10 cellular contexts compared by ENCODE assay signal in the genomic region with DNA sequence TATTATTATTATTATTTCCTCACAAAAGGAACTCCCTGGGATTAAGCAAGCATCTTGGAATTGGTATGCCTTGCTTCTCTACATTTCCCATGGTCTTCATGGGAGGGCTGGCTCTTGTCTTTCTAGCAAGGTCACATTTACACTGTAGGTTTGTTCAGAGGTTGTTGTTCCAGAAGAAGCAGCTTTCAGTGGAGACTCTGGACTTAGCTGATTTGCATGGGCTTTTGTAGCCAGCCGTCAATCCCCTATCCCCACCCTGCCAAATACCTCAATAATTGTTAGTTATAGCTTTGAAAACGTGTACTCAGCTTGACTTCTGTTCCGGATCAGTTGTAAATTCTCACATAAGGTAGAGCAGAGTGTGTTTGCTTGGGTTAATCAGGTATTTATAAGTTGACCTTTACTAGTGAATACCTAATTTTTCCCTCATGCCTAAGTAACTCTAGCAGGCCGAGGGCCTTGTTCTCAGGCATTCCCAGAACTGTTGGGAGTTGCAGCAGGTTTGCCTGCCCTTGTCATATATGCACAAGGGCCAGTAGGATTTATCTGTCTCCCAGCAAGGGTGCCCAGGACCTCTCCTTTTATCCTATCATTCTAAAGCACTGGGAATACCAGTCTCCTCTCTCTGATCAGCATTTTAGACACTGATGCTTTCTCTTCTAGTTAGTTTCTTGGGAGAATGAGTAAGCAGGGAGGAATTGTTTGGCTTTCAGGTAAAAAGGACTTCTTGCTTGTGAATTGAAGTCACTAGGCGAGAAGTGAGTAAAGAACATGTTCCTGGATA. TPM values are rescaled to one million over a fixed set of nuclear protein-coding genes. Genes with fewer than 3 reads are reported as not detected.
DNase-seq lines count a peak whose midpoint lies in the region; ATAC-seq, FAIRE-seq and TF ChIP-seq lines count a peak whose summit lies in the region.
"Had no signal": no experiment of that assay in that cellular context is flagged by ENCODE, and none has a peak within 500 bp of the region (broad histone marks: within the 10 kb centered on the region; RNA-seq: fewer than 3 reads in every experiment).

No MANE protein-coding gene starts in this region.

- no peak for DNase-seq in T-helper 1 cell
- DNase-seq in left lung, result no peak
- DNase-seq in stimulated activated naive CD8-positive, alpha-beta T cell treated with anti-CD3 and anti-CD28 coated beads, Interleukin-15, amount 100 ng/mL, for 72 hours, result no peak
- no peak for DNase-seq in spleen
- no peak for DNase-seq in urothelium cell line (ENCODE audit: low spot score)
- DNase-seq: NCI-H1694 had no signal

- H3K4me1 ChIP-seq in left lung (peaks cover 9 to 50% of the 10 kb centered on the region in 2 donors), spleen (peaks cover 50 to 99% (median 83%) of the 10 kb centered on the region in 6 donors)

- no peak for TF ChIP-seq POLR2A in spleen (IDR thresholded peaks at IDR 0.05)

- no peaks in the 10 kb centered on the region for H3K27me3 Mint-ChIP-seq in T-helper 1 cell treated with Interleukin-12 subunit alpha and Interleukin-12 subunit beta and Interleukin-4 antibody, amounts not matched to agents 30 μg/mL and 1 μg/mL, for 36 hours (ENCODE audit: low read depth)
- no peaks in the 10 kb centered on the region for H3K27me3 Mint-ChIP-seq in activated T-helper 17 cell treated with anti-CD3 and anti-CD28 coated beads, Interleukin-2, amount 50 U/mL, for 72 hours
- no peaks in the 10 kb centered on the region for H3K27me3 Mint-ChIP-seq in stimulated activated naive CD8-positive, alpha-beta T cell treated with anti-CD3 and anti-CD28 coated beads, Interleukin-15, amount 100 ng/mL, for 72 hours

- H3K9me3 Mint-ChIP-seq in T-helper 1 cell treated with Interleukin-12 subunit alpha and Interleukin-12 subunit beta and Interleukin-4 antibody, amounts not matched to agents 30 μg/mL and 1 μg/mL, for 36 hours, result no peaks in the 10 kb centered on the region
- H3K9me3 Mint-ChIP-seq in activated T-helper 17 cell treated with anti-CD3 and anti-CD28 coated beads, Interleukin-2, amount 50 U/mL, for 72 hours, result no peaks in the 10 kb centered on the region
- H3K9me3 Mint-ChIP-seq in stimulated activated naive CD8-positive, alpha-beta T cell treated with anti-CD3 and anti-CD28 coated beads, Interleukin-15, amount 100 ng/mL, for 72 hours, result no peaks in the 10 kb centered on the region

- H3K36me3 ChIP-seq in left lung, result no peaks in the 10 kb centered on the region
- H3K36me3 ChIP-seq in spleen, result no peaks in the 10 kb centered on the region

- H3K27ac Mint-ChIP-seq in T-helper 1 cell treated with Interleukin-12 subunit alpha and Interleukin-12 subunit beta and Interleukin-4 antibody, amounts not matched to agents 30 μg/mL and 1 μg/mL, for 36 hours, result peak overlapping the region; percentile 12
- H3K27ac Mint-ChIP-seq in activated T-helper 17 cell treated with anti-CD3 and anti-CD28 coated beads, Interleukin-2, amount 50 U/mL, for 72 hours, result peak overlapping the region; percentile 74
- H3K27ac Mint-ChIP-seq in stimulated activated naive CD8-positive, alpha-beta T cell treated with anti-CD3 and anti-CD28 coated beads, Interleukin-15, amount 100 ng/mL, for 72 hours, result peak overlapping the region; percentile 43 to 48

- peak overlapping the region; percentile 23 to 26 for H3K27ac ChIP-seq in left lung
- H3K27ac ChIP-seq in spleen, result peak overlapping the region in 4 of 8 donors; percentile 6 to 77 (median 58)

- H3K9me3 ChIP-seq in left lung (no peaks in the 10 kb centered on the region), spleen (no peaks in the 10 kb centered on the region)

- H3K4me1 Mint-ChIP-seq in T-helper 1 cell treated with Interleukin-12 subunit alpha and Interleukin-12 subunit beta and Interleukin-4 antibody, amounts not matched to agents 30 μg/mL and 1 μg/mL, for 36 hours (ENCODE audit: low read depth), result peaks cover 52% of the 10 kb centered on the region
- H3K4me1 Mint-ChIP-seq in activated T-helper 17 cell treated with anti-CD3 and anti-CD28 coated beads, Interleukin-2, amount 50 U/mL, for 72 hours, result peaks cover 54% of the 10 kb centered on the region
- peaks cover 87% of the 10 kb centered on the region for H3K4me1 Mint-ChIP-seq in stimulated activated naive CD8-positive, alpha-beta T cell treated with anti-CD3 and anti-CD28 coated beads, Interleukin-15, amount 100 ng/mL, for 72 hours

- no peak for ATAC-seq in activated T-helper 17 cell treated with anti-CD3 and anti-CD28 coated beads, Interleukin-2, amount 50 U/mL, for 72 hours (replicated peaks)
- ATAC-seq in left lung (peak; percentile 34), GM21367 (IDR thresholded peaks at IDR 0.05; ENCODE audit: unreplicated experiment) (no peak)
- ATAC-seq in stimulated activated naive CD8-positive, alpha-beta T cell treated with anti-CD3 and anti-CD28 coated beads, Interleukin-15, amount 100 ng/mL, for 72 hours, result no peak

- no peak for FAIRE-seq in urothelium cell line (lab: Jason Lieb, UNC)
- FAIRE-seq: A204.1 had no signal

- intact Hi-C loops in left lung (cut with DNase I), result no loop called here
- intact Hi-C loops in spleen (cut with DNase I; ENCODE audit: low total_unique reads), result loop anchor here (10.0 kb wide), 1 partner anchor 57 kb away; no protein-coding TSS in a partner anchor

- TF ChIP-seq CTCF in left lung (IDR thresholded peaks at IDR 0.05), result no peak
- TF ChIP-seq CTCF in spleen (IDR thresholded peaks at IDR 0.05 in 8 of 11, conservative IDR thresholded peaks at IDR 0.05 in 3 of 11), result no peak

- H3K27me3 ChIP-seq in left lung, result no peaks in the 10 kb centered on the region
- H3K27me3 ChIP-seq in spleen (replicated peaks in 1 of 7), result no peaks in the 10 kb centered on the region

- peaks cover 5% of the 10 kb centered on the region for H3K36me3 Mint-ChIP-seq in T-helper 1 cell treated with Interleukin-12 subunit alpha and Interleukin-12 subunit beta and Interleukin-4 antibody, amounts not matched to agents 30 μg/mL and 1 μg/mL, for 36 hours (ENCODE audit: low read depth)
- peaks cover 6% of the 10 kb centered on the region for H3K36me3 Mint-ChIP-seq in activated T-helper 17 cell treated with anti-CD3 and anti-CD28 coated beads, Interleukin-2, amount 50 U/mL, for 72 hours (ENCODE audit: low read depth)

- H3K4me3 Mint-ChIP-seq in T-helper 1 cell treated with Interleukin-12 subunit alpha and Interleukin-12 subunit beta and Interleukin-4 antibody, amounts not matched to agents 30 μg/mL and 1 μg/mL, for 36 hours, result no peak overlapping the region
- peak overlapping the region; percentile 10 for H3K4me3 Mint-ChIP-seq in activated T-helper 17 cell treated with anti-CD3 and anti-CD28 coated beads, Interleukin-2, amount 50 U/mL, for 72 hours
- H3K4me3 Mint-ChIP-seq in stimulated activated naive CD8-positive, alpha-beta T cell treated with anti-CD3 and anti-CD28 coated beads, Interleukin-15, amount 100 ng/mL, for 72 hours, result peak overlapping the region in 1 of 2 donors; percentile 0

- H3K4me3 ChIP-seq in left lung (no peak overlapping the region), spleen (no peak overlapping the region)

- 70 to 89% (median 80%) methylated on average over 5 of the region's 5 CpGs for WGBS in spleen, 5 donors

RNA-seq across cellular contexts. Expression of a gene that starts 22.0 kb away (rescaled TPM):
- total RNA-seq in activated T-helper 17 cell treated with anti-CD3 and anti-CD28 coated beads, Interleukin-2, amount 50 U/mL, for 72 hours, result 10 to 100 TPM; 68.8 to 82.7 TPM
- 10 to 100 TPM; 50.9 to 52.9 TPM for total RNA-seq in left lung
- total RNA-seq in spleen, result 10 to 100 TPM; 55.4 to 85.2 (median 65.0) TPM
- polyA plus RNA-seq in spleen, result 10 to 100 TPM; 13.0 to 22.5 (median 16.3) TPM

RNA-seq across cellular contexts. Expression of a gene that starts 36.7 kb away (rescaled TPM):
- total RNA-seq in activated T-helper 17 cell treated with anti-CD3 and anti-CD28 coated beads, Interleukin-2, amount 50 U/mL, for 72 hours, result 100 to 1,000 TPM; 151 to 154 TPM
- 100 to 1,000 TPM in 1 of 2 donors, 10 to 100 TPM in 1; 57.1 to 109 TPM for total RNA-seq in left lung
- 100 to 1,000 TPM; 144 to 256 (median 155) TPM for total RNA-seq in spleen
- 100 to 1,000 TPM; 102 to 142 (median 107) TPM for polyA plus RNA-seq in spleen

Comparison
In these comparisons a context has a peak if more than half of its experiments do, and no peak if none do; other contexts are left out.
1. H3K27ac Mint-ChIP-seq: peak in every context shown above with its lines; median percentile 74 in activated T-helper 17 cell treated with anti-CD3 and anti-CD28 coated beads, Interleukin-2, amount 50 U/mL, for 72 hours; 46 in stimulated activated naive CD8-positive, alpha-beta T cell treated with anti-CD3 and anti-CD28 coated beads, Interleukin-15, amount 100 ng/mL, for 72 hours; 12 in T-helper 1 cell treated with Interleukin-12 subunit alpha and Interleukin-12 subunit beta and Interleukin-4 antibody, amounts not matched to agents 30 μg/mL and 1 μg/mL, for 36 hours.